ENCODE assay signal across 7 cellular contexts in genomic region chr12:46209914-46210834, GRCh38. TPM values are rescaled to one million over a fixed set of nuclear protein-coding genes. Genes with fewer than 3 reads are reported as not detected.
DNase-seq lines count a peak whose midpoint lies in the region; ATAC-seq and TF ChIP-seq lines count a peak whose summit lies in the region.

No MANE protein-coding gene starts in this region.

- no peak overlapping the region for H3K4me3 ChIP-seq in upper lobe of left lung

- peak in 1 of 4 donors; percentile 82 for TF ChIP-seq EP300 in upper lobe of left lung (IDR thresholded peaks at IDR 0.05)

- H3K4me1 Mint-ChIP-seq in IgD-negative memory B cell (peaks cover 68 to 72% (median 68%) of the 10 kb centered on the region in 3 donors), nephron progenitor cell (peaks cover 4% of the 10 kb centered on the region)
- H3K4me1 Mint-ChIP-seq in T-helper 2 cell treated with Interferon-gamma antibody and Interleukin-4, amounts not matched to agents 5 μg/mL and 100 μg/mL, for 36 hours (ENCODE audit: low read depth), result peaks cover 71% of the 10 kb centered on the region

- H3K27me3 ChIP-seq in upper lobe of left lung, result no peaks in the 10 kb centered on the region

- H3K4me3 Mint-ChIP-seq in IgD-negative memory B cell (peak overlapping the region; percentile 52 to 87 (median 66)), nephron progenitor cell (no peak overlapping the region)
- peak overlapping the region; percentile 54 for H3K4me3 Mint-ChIP-seq in T-helper 2 cell treated with Interferon-gamma antibody and Interleukin-4, amounts not matched to agents 5 μg/mL and 100 μg/mL, for 36 hours

- peak overlapping the region in 2 of 4 donors; percentile 36 to 53 for H3K27ac ChIP-seq in upper lobe of left lung

- peaks cover 0 to 20% (median 14%) of the 10 kb centered on the region in 4 donors for H3K4me1 ChIP-seq in upper lobe of left lung

- H3K36me3 ChIP-seq in upper lobe of left lung, result peaks cover 0 to 2% (median 0%) of the 10 kb centered on the region in 4 donors

- TF ChIP-seq POLR2A in upper lobe of left lung (IDR thresholded peaks at IDR 0.05), result peak in 1 of 4 donors; percentile 30

- no peaks in the 10 kb centered on the region for H3K27me3 Mint-ChIP-seq in IgD-negative memory B cell
- no peaks in the 10 kb centered on the region for H3K27me3 Mint-ChIP-seq in T-helper 2 cell treated with Interferon-gamma antibody and Interleukin-4, amounts not matched to agents 5 μg/mL and 100 μg/mL, for 36 hours (ENCODE audit: low read depth)
- H3K27me3 Mint-ChIP-seq in nephron progenitor cell (ENCODE audit: low read depth, poor library complexity), result no peaks in the 10 kb centered on the region

- peak; percentile 62 for ATAC-seq in GM21390 (IDR thresholded peaks at IDR 0.05; ENCODE audit: unreplicated experiment)
- ATAC-seq in upper lobe of left lung (ENCODE audit: low FRiP score in 2 of 2), result peak; percentile 62 to 89

- peak; percentile 60 for DNase-seq in T-helper 2 cell treated with Interferon-gamma antibody and Interleukin-4, amounts not matched to agents 5 μg/mL and 100 μg/mL, for 36 hours (ENCODE audit: low spot score)
- peak; percentile 69 for DNase-seq in central memory CD4-positive, alpha-beta T cell
- DNase-seq in nephron progenitor cell (no peak), upper lobe of left lung (peak in 1 of 2 donors; percentile 85), globus pallidus (ENCODE audit: low spot score) (no peak)

- peaks cover 25% of the 10 kb centered on the region for H3K36me3 Mint-ChIP-seq in IgD-negative memory B cell
- H3K36me3 Mint-ChIP-seq in T-helper 2 cell treated with Interferon-gamma antibody and Interleukin-4, amounts not matched to agents 5 μg/mL and 100 μg/mL, for 36 hours (ENCODE audit: low read depth), result peaks cover 75% of the 10 kb centered on the region
- H3K36me3 Mint-ChIP-seq in nephron progenitor cell (ENCODE audit: low read depth), result peaks cover 70% of the 10 kb centered on the region

- WGBS in upper lobe of left lung, 2 donors, result 65 to 70% methylated on average over 12 of the region's 12 CpGs

- H3K9me3 Mint-ChIP-seq in IgD-negative memory B cell (no peaks in the 10 kb centered on the region), nephron progenitor cell (no peaks in the 10 kb centered on the region)
- no peaks in the 10 kb centered on the region for H3K9me3 Mint-ChIP-seq in T-helper 2 cell treated with Interferon-gamma antibody and Interleukin-4, amounts not matched to agents 5 μg/mL and 100 μg/mL, for 36 hours

- H3K9me3 ChIP-seq in upper lobe of left lung, result no peaks in the 10 kb centered on the region

- H3K27ac Mint-ChIP-seq in IgD-negative memory B cell (peak overlapping the region; percentile 80 to 94 (median 84)), nephron progenitor cell (peak overlapping the region; percentile 68)
- H3K27ac Mint-ChIP-seq in T-helper 2 cell treated with Interferon-gamma antibody and Interleukin-4, amounts not matched to agents 5 μg/mL and 100 μg/mL, for 36 hours, result peak overlapping the region; percentile 84

- TF ChIP-seq CTCF in nephron progenitor cell (IDR thresholded peaks at IDR 0.05) (no peak), upper lobe of left lung (IDR thresholded peaks at IDR 0.05) (no peak)

RNA-seq across cellular contexts. Expression of gene SLC38A1, which starts 58.7 kb away (rescaled TPM):
- 134 TPM for polyA plus RNA-seq in IgD-negative memory B cell
- total RNA-seq in upper lobe of left lung, result 10 to 100 TPM; 12.7 to 75.7 (median 49.9) TPM

Comparison
In these comparisons a context has a peak if more than half of its experiments do, and no peak if none do; other contexts are left out.
1. DNase-seq: peak in T-helper 2 cell treated with Interferon-gamma antibody and Interleukin-4, amounts not matched to agents 5 μg/mL and 100 μg/mL, for 36 hours (single experiment) and central memory CD4-positive, alpha-beta T cell (single experiment); none in nephron progenitor cell (single experiment) and globus pallidus (single experiment).
2. Peak in every context shown above with its lines, with median percentiles within 50 percentile points of each other: H3K27ac Mint-ChIP-seq.